In the genomic region with DNA sequence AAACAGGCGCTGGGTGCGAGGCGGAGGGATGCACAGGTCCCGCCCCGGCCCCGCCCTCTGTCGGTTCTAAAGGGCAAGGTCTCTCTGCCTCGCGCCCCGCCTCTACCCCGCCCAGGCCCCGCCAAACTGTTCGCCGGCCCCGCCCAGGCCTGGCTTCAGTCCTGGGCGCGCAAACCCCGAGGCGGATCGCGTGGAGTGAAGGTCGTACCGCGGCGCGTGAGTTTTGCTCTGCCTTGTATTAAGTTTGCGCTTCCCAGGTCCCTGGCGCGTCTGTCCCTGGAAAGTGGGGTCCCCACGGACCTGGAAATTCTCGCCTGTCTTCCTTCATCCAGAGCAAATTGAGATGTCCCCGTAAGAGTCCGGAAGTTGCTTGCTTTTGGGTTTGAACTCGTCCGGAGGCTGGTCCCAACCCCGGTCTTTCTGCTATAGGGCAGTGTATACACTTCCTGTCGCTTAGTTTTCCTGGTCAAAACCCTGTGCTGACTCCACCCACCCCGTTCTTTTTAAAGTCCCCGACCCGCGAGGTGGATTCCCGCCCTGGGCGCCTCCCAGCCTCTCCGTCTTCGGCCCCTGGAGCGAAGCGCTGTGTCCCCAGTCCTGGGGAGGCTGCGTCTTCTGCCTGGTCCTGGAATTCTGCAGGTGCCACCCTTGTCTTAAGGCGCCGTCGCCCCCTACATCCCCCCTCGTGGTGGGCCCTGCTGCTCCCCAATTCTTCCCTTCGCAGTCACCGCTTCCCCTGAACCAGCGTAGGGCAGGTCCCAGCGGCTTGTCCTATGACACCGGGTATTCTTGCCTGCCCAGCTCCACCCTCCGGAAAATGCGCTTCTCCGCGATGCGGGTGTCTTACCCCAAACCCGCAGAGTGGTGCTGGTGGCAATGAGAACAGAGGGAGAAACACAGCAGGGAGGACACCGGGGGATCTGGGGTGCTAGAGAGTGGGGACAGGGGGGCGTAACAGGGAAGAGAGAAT, we compare ENCODE assay signal across 1 cellular context.
TF ChIP-seq lines count a peak whose summit lies in the region.

No MANE protein-coding gene starts in this region.

TF ChIP-seq in GM12878, 131 proteins besides CTCF, POLR2A, EP300 and RAD21 (continued from another document):
- TF ChIP-seq PAX5 (IDR thresholded peaks at IDR 0.05; ENCODE audit: borderline replicate concordance, low read depth, low read length) (no peak), ZBTB40 (IDR thresholded peaks at IDR 0.05; ENCODE audit: borderline replicate concordance) (peak; percentile 72; the same call in 1 of the 2 replicates), HSF1 (IDR thresholded peaks at IDR 0.05; ENCODE audit: low read depth, low read length) (no peak), PAX8 (IDR thresholded peaks at IDR 0.05) (no peak), POLR2AphosphoS5 (IDR thresholded peaks at IDR 0.05; ENCODE audit: low read length) (peak; percentile 78), PBX3 (IDR thresholded peaks at IDR 0.05; ENCODE audit: insufficient replicate concordance, low read depth, low read length) (no peak), CHD2 (IDR thresholded peaks at IDR 0.05; ENCODE audit: borderline replicate concordance, low read depth, low read length) (no peak), CBFB (IDR thresholded peaks at IDR 0.05; ENCODE audit: low read depth) (peak; percentile 55; the same call in 1 of the 2 replicates), NR2C2 (IDR thresholded peaks at IDR 0.05; ENCODE audit: borderline replicate concordance, control insufficient read depth, insufficient read length, low read depth) (no peak), KLF5 (IDR thresholded peaks at IDR 0.05; ENCODE audit: partially characterized antibody) (peak; percentile 53), MEF2B (IDR thresholded peaks at IDR 0.05; ENCODE audit: partially characterized antibody, poor library complexity, severe bottlenecking) (peak; percentile 16), EGR1 (IDR thresholded peaks at IDR 0.05; ENCODE audit: borderline replicate concordance in 1 of 2, low read depth in 2 of 2, low read length in 2 of 2) (no peak), FOXK2 (IDR thresholded peaks at IDR 0.05) (peak; percentile 42; the same call in 1 of the 2 replicates), IKZF2 (IDR thresholded peaks at IDR 0.05) (peak in 1 of 2 experiments; percentile 17; a peak in 1 of 4 replicates), ASH2L (IDR thresholded peaks at IDR 0.05; ENCODE audit: borderline replicate concordance, low read depth) (no peak), KAT2A (conservative IDR thresholded peaks at IDR 0.05; ENCODE audit: control insufficient read depth, low read depth, low read length) (no peak), PRDM15 (CRISPR knock-in tag; IDR thresholded peaks at IDR 0.05) (no peak), MYB (IDR thresholded peaks at IDR 0.05; ENCODE audit: borderline replicate concordance, low read depth, low read length) (no peak)
- TF ChIP-seq, protein P1, sequence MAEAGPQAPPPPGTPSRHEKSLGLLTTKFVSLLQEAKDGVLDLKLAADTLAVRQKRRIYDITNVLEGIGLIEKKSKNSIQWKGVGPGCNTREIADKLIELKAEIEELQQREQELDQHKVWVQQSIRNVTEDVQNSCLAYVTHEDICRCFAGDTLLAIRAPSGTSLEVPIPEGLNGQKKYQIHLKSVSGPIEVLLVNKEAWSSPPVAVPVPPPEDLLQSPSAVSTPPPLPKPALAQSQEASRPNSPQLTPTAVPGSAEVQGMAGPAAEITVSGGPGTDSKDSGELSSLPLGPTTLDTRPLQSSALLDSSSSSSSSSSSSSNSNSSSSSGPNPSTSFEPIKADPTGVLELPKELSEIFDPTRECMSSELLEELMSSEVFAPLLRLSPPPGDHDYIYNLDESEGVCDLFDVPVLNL (IDR thresholded peaks at IDR 0.05; ENCODE audit: low read depth, low read length): peak; percentile 78
- TF ChIP-seq, protein P2, sequence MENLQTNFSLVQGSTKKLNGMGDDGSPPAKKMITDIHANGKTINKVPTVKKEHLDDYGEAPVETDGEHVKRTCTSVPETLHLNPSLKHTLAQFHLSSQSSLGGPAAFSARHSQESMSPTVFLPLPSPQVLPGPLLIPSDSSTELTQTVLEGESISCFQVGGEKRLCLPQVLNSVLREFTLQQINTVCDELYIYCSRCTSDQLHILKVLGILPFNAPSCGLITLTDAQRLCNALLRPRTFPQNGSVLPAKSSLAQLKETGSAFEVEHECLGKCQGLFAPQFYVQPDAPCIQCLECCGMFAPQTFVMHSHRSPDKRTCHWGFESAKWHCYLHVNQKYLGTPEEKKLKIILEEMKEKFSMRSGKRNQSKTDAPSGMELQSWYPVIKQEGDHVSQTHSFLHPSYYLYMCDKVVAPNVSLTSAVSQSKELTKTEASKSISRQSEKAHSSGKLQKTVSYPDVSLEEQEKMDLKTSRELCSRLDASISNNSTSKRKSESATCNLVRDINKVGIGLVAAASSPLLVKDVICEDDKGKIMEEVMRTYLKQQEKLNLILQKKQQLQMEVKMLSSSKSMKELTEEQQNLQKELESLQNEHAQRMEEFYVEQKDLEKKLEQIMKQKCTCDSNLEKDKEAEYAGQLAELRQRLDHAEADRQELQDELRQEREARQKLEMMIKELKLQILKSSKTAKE (IDR thresholded peaks at IDR 0.05; ENCODE audit: low read depth, poor library complexity, severe bottlenecking): peak; percentile 37
- TF ChIP-seq, protein P3, sequence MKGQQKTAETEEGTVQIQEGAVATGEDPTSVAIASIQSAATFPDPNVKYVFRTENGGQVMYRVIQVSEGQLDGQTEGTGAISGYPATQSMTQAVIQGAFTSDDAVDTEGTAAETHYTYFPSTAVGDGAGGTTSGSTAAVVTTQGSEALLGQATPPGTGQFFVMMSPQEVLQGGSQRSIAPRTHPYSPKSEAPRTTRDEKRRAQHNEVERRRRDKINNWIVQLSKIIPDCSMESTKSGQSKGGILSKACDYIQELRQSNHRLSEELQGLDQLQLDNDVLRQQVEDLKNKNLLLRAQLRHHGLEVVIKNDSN (IDR thresholded peaks at IDR 0.05; ENCODE audit: borderline replicate concordance, extremely low read length, insufficient read depth, low read depth, low read length): no peak
